In genomic region chr22:49821741-49822140, GRCh38 we compare ENCODE assay signal across 8 cellular contexts. TPM values are rescaled to one million over a fixed set of nuclear protein-coding genes. Genes with fewer than 3 reads are reported as not detected.
DNase-seq lines count a peak whose midpoint lies in the region; ATAC-seq and TF ChIP-seq lines count a peak whose summit lies in the region.
"Not testable (repeated sequence)": the region's sequence is repeated elsewhere in the genome, so short reads cannot be mapped to it uniquely, and the experiment has no call there.

No MANE protein-coding gene starts in this region.

- H4K91ac ChIP-seq in neuronal stem cell (ENCODE audit: low read depth, low read length, poor library complexity): not testable (repeated sequence)

- H2BK5ac ChIP-seq in neuronal stem cell (ENCODE audit: low read length): not testable (repeated sequence)

- H3K9me3 ChIP-seq in BLaER1; HUES64 (ENCODE audit: insufficient read depth, low read depth, low read length); endocrine pancreas (ENCODE audit: control insufficient read depth, low read length); lower lobe of right lung; neuronal stem cell (replicated peaks in 1 of 2; ENCODE audit: control insufficient read depth in 2 of 2, insufficient read depth in 1 of 2, low read depth in 1 of 2, low read length in 2 of 2): not testable (repeated sequence)

- peaks cover 77% of the 10 kb centered on the region for H3K36me3 Mint-ChIP-seq in WTC11
- H3K36me3 Mint-ChIP-seq in central memory CD8-positive, alpha-beta T cell (ENCODE audit: insufficient read depth): peaks cover 82% of the 10 kb centered on the region

- H3K27me3 Mint-ChIP-seq in WTC11 (ENCODE audit: low read depth); central memory CD8-positive, alpha-beta T cell: not testable (repeated sequence)

- not testable (repeated sequence) for H3K4me3 ChIP-seq in BLaER1; HUES64 (ENCODE audit: low read length); endocrine pancreas (ENCODE audit: control insufficient read depth, insufficient read depth, low read length); lower lobe of right lung; neuronal stem cell (ENCODE audit: low read length in 2 of 2)

- peak overlapping the region; percentile 86 for H3K23ac ChIP-seq in neuronal stem cell (ENCODE audit: low read depth, low read length, poor library complexity)

- H3K4me3 Mint-ChIP-seq in WTC11; central memory CD8-positive, alpha-beta T cell: not testable (repeated sequence)

- H3K18ac ChIP-seq in neuronal stem cell (ENCODE audit: low read length): not testable (repeated sequence)

- not testable (repeated sequence) for H2AFZ ChIP-seq in neuronal stem cell (ENCODE audit: low read length)

- DNase-seq in D341Med (ENCODE audit: low spot score) (peak; percentile 14), lower lobe of right lung (peak; percentile 29)
- not testable (repeated sequence) for DNase-seq in WTC11 (ENCODE audit: low spot score); central memory CD8-positive, alpha-beta T cell (ENCODE audit: low spot score in 2 of 2); neuronal stem cell (ENCODE audit: low spot score)

- H3K4ac ChIP-seq in neuronal stem cell (ENCODE audit: low read length): not testable (repeated sequence)

- peak overlapping the region; percentile 2; the same call in 1 of the 2 replicates for H3K4me2 ChIP-seq in BLaER1
- not testable (repeated sequence) for H3K4me2 ChIP-seq in neuronal stem cell (ENCODE audit: insufficient read depth, low read length, poor library complexity, severe bottlenecking)

- intact Hi-C loops in lower lobe of right lung (cut with DNase I): not testable (repeated sequence)

- H3K14ac ChIP-seq in neuronal stem cell (ENCODE audit: low read length): not testable (repeated sequence)

- CTCF ChIA-PET in WTC11 (lab: Charles Lee): not testable (repeated sequence)

- peaks cover 35% of the 10 kb centered on the region for H3K79me1 ChIP-seq in neuronal stem cell (ENCODE audit: low read depth, low read length)

- H3K27ac ChIP-seq in BLaER1; HUES64 (ENCODE audit: low read depth, low read length); lower lobe of right lung; neuronal stem cell (replicated peaks; ENCODE audit: low read length): not testable (repeated sequence)

- H2AK5ac ChIP-seq in neuronal stem cell (ENCODE audit: low read depth, low read length): not testable (repeated sequence)

- H2BK120ac ChIP-seq in neuronal stem cell (ENCODE audit: low read depth, low read length): not testable (repeated sequence)

- not testable (repeated sequence) for H3K27me3 ChIP-seq in BLaER1; HUES64 (ENCODE audit: insufficient read depth, low read length); endocrine pancreas (ENCODE audit: control insufficient read depth, insufficient read depth, low read length); lower lobe of right lung (ENCODE audit: low read depth); neuronal stem cell (ENCODE audit: control insufficient read depth in 3 of 3, insufficient read depth in 3 of 3, low read depth in 1 of 3, low read length in 3 of 3)

- 0 out of 2 replicates have a peak overlapping the region, but pooled peaks have one; percentile 49 for H3K27ac Mint-ChIP-seq in WTC11
- peak overlapping the region; percentile 38 for H3K27ac Mint-ChIP-seq in central memory CD8-positive, alpha-beta T cell (ENCODE audit: low read depth)

- not testable (repeated sequence) for TF ChIP-seq CTCF in WTC11 (IDR thresholded peaks at IDR 0.05); lower lobe of right lung (IDR thresholded peaks at IDR 0.05)

- H3K4me1 ChIP-seq in BLaER1 (peaks cover 72% of the 10 kb centered on the region), lower lobe of right lung (peaks cover 27% of the 10 kb centered on the region)
- H3K4me1 ChIP-seq in HUES64 (ENCODE audit: insufficient read depth, low read length); endocrine pancreas (ENCODE audit: control insufficient read depth, insufficient read depth, low read length); neuronal stem cell (ENCODE audit: control insufficient read depth in 2 of 2, insufficient read depth in 1 of 2, low read depth in 1 of 2, low read length in 2 of 2): not testable (repeated sequence)

- H3K36me3 ChIP-seq in BLaER1 (peaks cover 88% of the 10 kb centered on the region), HUES64 (ENCODE audit: insufficient read depth, low read length) (peaks cover 79% of the 10 kb centered on the region), endocrine pancreas (ENCODE audit: control insufficient read depth, insufficient read depth, low read length) (peaks cover 24% of the 10 kb centered on the region), lower lobe of right lung (peaks cover 79% of the 10 kb centered on the region), neuronal stem cell (replicated peaks in 1 of 2; ENCODE audit: control insufficient read depth in 2 of 2, insufficient read depth in 2 of 2, low read length in 2 of 2) (peaks cover 53 to 90% of the 10 kb centered on the region in 2 donors)

- POLR2A ChIA-PET in WTC11 (lab: Charles Lee): interaction anchor here (1.0 kb wide), 1 partner anchor 130 kb away, joined by 3 read pairs; no protein-coding TSS in a partner anchor

- H3K9me3 Mint-ChIP-seq in WTC11; central memory CD8-positive, alpha-beta T cell: not testable (repeated sequence)

- H2BK12ac ChIP-seq in neuronal stem cell (ENCODE audit: low read length): not testable (repeated sequence)

- H3K4me1 Mint-ChIP-seq in WTC11: peaks cover 19% of the 10 kb centered on the region
- H3K4me1 Mint-ChIP-seq in central memory CD8-positive, alpha-beta T cell: peaks cover 72% of the 10 kb centered on the region

- not testable (repeated sequence) for H2BK15ac ChIP-seq in neuronal stem cell (ENCODE audit: low read length)

- ATAC-seq in WTC11; central memory CD8-positive, alpha-beta T cell (replicated peaks; ENCODE audit: extremely low read depth, poor library complexity, severe bottlenecking); lower lobe of right lung: not testable (repeated sequence)

- 93% methylated on average over 11 of the region's 11 CpGs for WGBS in HUES64
- no CpG with 5 or more reads among the region's 11 CpGs for WGBS in neuronal stem cell (ENCODE audit: extremely low coverage in 2 of 2, insufficient read length in 2 of 2, insufficient replicate concordance in 1 of 2), 2 donors

- not testable (repeated sequence) for H4K8ac ChIP-seq in neuronal stem cell (ENCODE audit: low read depth, low read length)

- not testable (repeated sequence) for H3K9ac ChIP-seq in BLaER1; neuronal stem cell (ENCODE audit: low read depth, low read length, poor library complexity)
- H3K9ac ChIP-seq in HUES64 (ENCODE audit: low read depth, low read length) (peak overlapping the region; percentile 24; the same call in 1 of the 2 replicates), endocrine pancreas (ENCODE audit: control insufficient read depth, insufficient read depth, low read length) (peak overlapping the region; percentile 27)

- peaks cover 100% of the 10 kb centered on the region for H4K20me1 ChIP-seq in BLaER1

RNA-seq across cellular contexts. Expression of gene BRD1, which starts 5.9 kb away (rescaled TPM):
- 23.3 TPM for polyA plus RNA-seq in HUES64 (2013, experiment 1 of 2)
- 22.9 TPM for polyA plus RNA-seq in HUES64 (2013, experiment 2 of 2)
- total RNA-seq in WTC11 (2021) (36.4 to 37.9 TPM (median 36.6 TPM) in 3 replicates), lower lobe of right lung (37.4 TPM)
- polyA plus RNA-seq in neuronal stem cell (2013, experiment 1 of 2): 21.8 TPM
- polyA plus RNA-seq in neuronal stem cell (2013, experiment 2 of 2): 22.7 TPM

RNA-seq across cellular contexts. Expression of gene ZBED4, which starts 31.9 kb away (rescaled TPM):
- polyA plus RNA-seq in HUES64 (2013, experiment 1 of 2): 17.0 TPM
- 20.5 TPM for polyA plus RNA-seq in HUES64 (2013, experiment 2 of 2)
- total RNA-seq in WTC11 (2021): 24.7 to 29.2 TPM (median 24.8 TPM) in 3 replicates
- 12.7 TPM for total RNA-seq in lower lobe of right lung
- 22.2 TPM for polyA plus RNA-seq in neuronal stem cell (2013, experiment 1 of 2)
- polyA plus RNA-seq in neuronal stem cell (2013, experiment 2 of 2): 22.3 TPM
